ENCODE assay signal across 1 cellular context in genomic region chr1:186511761-186512637, GRCh38.
TF ChIP-seq lines count a peak whose summit lies in the region.

No MANE protein-coding gene starts in this region.

TF ChIP-seq in GM23338, 12 proteins besides CTCF, POLR2A, EP300 and RAD21 (continued from another document):
- TF ChIP-seq, protein P1, sequence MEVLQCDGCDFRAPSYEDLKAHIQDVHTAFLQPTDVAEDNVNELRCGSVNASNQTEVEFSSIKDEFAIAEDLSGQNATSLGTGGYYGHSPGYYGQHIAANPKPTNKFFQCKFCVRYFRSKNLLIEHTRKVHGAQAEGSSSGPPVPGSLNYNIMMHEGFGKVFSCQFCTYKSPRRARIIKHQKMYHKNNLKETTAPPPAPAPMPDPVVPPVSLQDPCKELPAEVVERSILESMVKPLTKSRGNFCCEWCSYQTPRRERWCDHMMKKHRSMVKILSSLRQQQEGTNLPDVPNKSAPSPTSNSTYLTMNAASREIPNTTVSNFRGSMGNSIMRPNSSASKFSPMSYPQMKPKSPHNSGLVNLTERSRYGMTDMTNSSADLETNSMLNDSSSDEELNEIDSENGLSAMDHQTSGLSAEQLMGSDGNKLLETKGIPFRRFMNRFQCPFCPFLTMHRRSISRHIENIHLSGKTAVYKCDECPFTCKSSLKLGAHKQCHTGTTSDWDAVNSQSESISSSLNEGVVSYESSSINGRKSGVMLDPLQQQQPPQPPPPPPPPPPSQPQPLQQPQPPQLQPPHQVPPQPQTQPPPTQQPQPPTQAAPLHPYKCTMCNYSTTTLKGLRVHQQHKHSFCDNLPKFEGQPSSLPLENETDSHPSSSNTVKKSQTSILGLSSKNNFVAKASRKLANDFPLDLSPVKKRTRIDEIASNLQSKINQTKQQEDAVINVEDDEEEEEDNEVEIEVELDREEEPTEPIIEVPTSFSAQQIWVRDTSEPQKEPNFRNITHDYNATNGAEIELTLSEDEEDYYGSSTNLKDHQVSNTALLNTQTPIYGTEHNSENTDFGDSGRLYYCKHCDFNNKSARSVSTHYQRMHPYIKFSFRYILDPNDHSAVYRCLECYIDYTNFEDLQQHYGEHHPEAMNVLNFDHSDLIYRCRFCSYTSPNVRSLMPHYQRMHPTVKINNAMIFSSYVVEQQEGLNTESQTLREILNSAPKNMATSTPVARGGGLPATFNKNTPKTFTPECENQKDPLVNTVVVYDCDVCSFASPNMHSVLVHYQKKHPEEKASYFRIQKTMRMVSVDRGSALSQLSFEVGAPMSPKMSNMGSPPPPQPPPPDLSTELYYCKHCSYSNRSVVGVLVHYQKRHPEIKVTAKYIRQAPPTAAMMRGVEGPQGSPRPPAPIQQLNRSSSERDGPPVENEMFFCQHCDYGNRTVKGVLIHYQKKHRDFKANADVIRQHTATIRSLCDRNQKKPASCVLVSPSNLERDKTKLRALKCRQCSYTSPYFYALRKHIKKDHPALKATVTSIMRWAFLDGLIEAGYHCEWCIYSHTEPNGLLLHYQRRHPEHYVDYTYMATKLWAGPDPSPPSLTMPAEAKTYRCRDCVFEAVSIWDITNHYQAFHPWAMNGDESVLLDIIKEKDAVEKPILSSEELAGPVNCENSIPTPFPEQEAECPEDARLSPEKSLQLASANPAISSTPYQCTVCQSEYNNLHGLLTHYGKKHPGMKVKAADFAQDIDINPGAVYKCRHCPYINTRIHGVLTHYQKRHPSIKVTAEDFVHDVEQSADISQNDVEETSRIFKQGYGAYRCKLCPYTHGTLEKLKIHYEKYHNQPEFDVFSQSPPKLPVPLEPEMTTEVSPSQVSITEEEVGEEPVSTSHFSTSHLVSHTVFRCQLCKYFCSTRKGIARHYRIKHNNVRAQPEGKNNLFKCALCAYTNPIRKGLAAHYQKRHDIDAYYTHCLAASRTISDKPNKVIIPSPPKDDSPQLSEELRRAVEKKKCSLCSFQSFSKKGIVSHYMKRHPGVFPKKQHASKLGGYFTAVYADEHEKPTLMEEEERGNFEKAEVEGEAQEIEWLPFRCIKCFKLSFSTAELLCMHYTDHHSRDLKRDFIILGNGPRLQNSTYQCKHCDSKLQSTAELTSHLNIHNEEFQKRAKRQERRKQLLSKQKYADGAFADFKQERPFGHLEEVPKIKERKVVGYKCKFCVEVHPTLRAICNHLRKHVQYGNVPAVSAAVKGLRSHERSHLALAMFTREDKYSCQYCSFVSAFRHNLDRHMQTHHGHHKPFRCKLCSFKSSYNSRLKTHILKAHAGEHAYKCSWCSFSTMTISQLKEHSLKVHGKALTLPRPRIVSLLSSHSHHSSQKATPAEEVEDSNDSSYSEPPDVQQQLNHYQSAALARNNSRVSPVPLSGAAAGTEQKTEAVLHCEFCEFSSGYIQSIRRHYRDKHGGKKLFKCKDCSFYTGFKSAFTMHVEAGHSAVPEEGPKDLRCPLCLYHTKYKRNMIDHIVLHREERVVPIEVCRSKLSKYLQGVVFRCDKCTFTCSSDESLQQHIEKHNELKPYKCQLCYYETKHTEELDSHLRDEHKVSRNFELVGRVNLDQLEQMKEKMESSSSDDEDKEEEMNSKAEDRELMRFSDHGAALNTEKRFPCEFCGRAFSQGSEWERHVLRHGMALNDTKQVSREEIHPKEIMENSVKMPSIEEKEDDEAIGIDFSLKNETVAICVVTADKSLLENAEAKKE (CRISPR knock-in tag; IDR thresholded peaks at IDR 0.05), result no peak
- TF ChIP-seq EZH2 (IDR thresholded peaks at IDR 0.05; ENCODE audit: low read depth, unreplicated experiment) (no peak), STAT1 (IDR thresholded peaks at IDR 0.05; ENCODE audit: unreplicated experiment) (no peak)
